ENCODE assay signal across 8 cellular contexts in genomic region chr2:113325161-113325731, GRCh38. TPM values are rescaled to one million over a fixed set of nuclear protein-coding genes. Genes with fewer than 3 reads are reported as not detected.
A peak's percentile ranks its signal among the peaks of the same experiment; 100 is the strongest.
DNase-seq lines count a peak whose midpoint lies in the region; ATAC-seq, FAIRE-seq and TF ChIP-seq lines count a peak whose summit lies in the region.
"Not testable (repeated sequence)": the region's sequence is repeated elsewhere in the genome, so short reads cannot be mapped to it uniquely, and the experiment has no call there.

No MANE protein-coding gene starts in this region.

- peak overlapping the region; percentile 53 for H3K9ac ChIP-seq in ES-I3 (ENCODE audit: low read depth, low read length)
- H3K9ac ChIP-seq in HepG2 (ENCODE audit: insufficient read depth, low read depth, low read length): not testable (repeated sequence)

- in situ Hi-C loops in HepG2 (cut with HindIII; ENCODE audit: extremely low pct_ligation_motif_present, low pct_unique_long_range_greater_than_20kb): not testable (repeated sequence)

- WGBS in HepG2 (ENCODE audit: low lambda C conversion rate): 9% methylated on average over 14 of the region's 14 CpGs
- 17 to 36% (median 23%) methylated on average over 14 of the region's 14 CpGs for WGBS in psoas muscle, 3 donors

- not testable (repeated sequence) for TF ChIP-seq RAD21 in HepG2 (CRISPR knock-in tag; IDR thresholded peaks at IDR 0.05)

- BruUV-seq in HepG2 (replicated peaks; lab: Mats Ljungman, UMichigan): not testable (repeated sequence)

- POLR2A ChIA-PET in HepG2 (lab: Yijun Ruan, JAX): not testable (repeated sequence)

- not testable (repeated sequence) for H3K27me3 ChIP-seq in breast epithelium; HepG2 (ENCODE audit: control insufficient read depth in 1 of 2, insufficient read depth in 2 of 2, low read length in 2 of 2); psoas muscle (ENCODE audit: insufficient read depth in 3 of 3, low read length in 2 of 3)

- not testable (repeated sequence) for H3K79me2 ChIP-seq in HepG2 (ENCODE audit: insufficient read depth, low read length)

- H3K4me3 ChIP-seq in WI38 (ENCODE audit: low read depth, low read length) (peak overlapping the region; percentile 48), breast epithelium (peak overlapping the region; percentile 31 to 72 (median 53)), HepG2 (replicated peaks in 1 of 3; ENCODE audit: insufficient read depth in 1 of 3, low read depth in 2 of 3, low read length in 3 of 3) (peak overlapping the region; percentile 23 to 50 (median 37); a peak in 4 of 6 replicates), psoas muscle (peak overlapping the region; percentile 52)

- not testable (repeated sequence) for TF ChIP-seq POLR2A in breast epithelium (IDR thresholded peaks at IDR 0.05); HepG2 (IDR thresholded peaks at IDR 0.05; ENCODE audit: insufficient read depth in 1 of 2, low read depth in 2 of 2, low read length in 2 of 2)

- 0 out of 3 replicates have a peak, but pooled peaks have one; percentile 10 for ATAC-seq in HepG2
- peak in 3 of 4 donors; percentile 23 to 43 (median 24) for ATAC-seq in psoas muscle

- H3K4me1 ChIP-seq in ES-I3 (ENCODE audit: insufficient read depth, low read length); breast epithelium; psoas muscle: not testable (repeated sequence)
- H3K4me1 ChIP-seq in HepG2 (ENCODE audit: insufficient read depth, low read length): peaks cover 27% of the 10 kb centered on the region

- CTCF ChIA-PET in HepG2 (lab: Yijun Ruan, JAX; ENCODE audit: low intra/inter-chr PET ratio, low total read pairs): not testable (repeated sequence)

- FAIRE-seq in HepG2 (lab: Jason Lieb, UNC): not testable (repeated sequence)
- peak; percentile 74 for FAIRE-seq in urothelium cell line (lab: Jason Lieb, UNC)

- intact Hi-C loops in breast epithelium (cut with DNase I; ENCODE audit: low total_unique reads); HepG2 (cut with micrococcal nuclease; ENCODE audit: unreplicated experiment); psoas muscle (cut with DNase I): not testable (repeated sequence)

- not testable (repeated sequence) for H2AFZ ChIP-seq in HepG2 (ENCODE audit: low read length)

- not testable (repeated sequence) for TF ChIP-seq CTCF in WI38 (IDR thresholded peaks at IDR 0.05; ENCODE audit: low read depth, low read length); breast epithelium (IDR thresholded peaks at IDR 0.05); HepG2 (CRISPR knock-in tag; IDR thresholded peaks at IDR 0.05); psoas muscle (IDR thresholded peaks at IDR 0.05)

- H4K20me1 ChIP-seq in HepG2 (ENCODE audit: insufficient read depth, low read length): not testable (repeated sequence)

- not testable (repeated sequence) for TF ChIP-seq EP300 in HepG2 (IDR thresholded peaks at IDR 0.05; ENCODE audit: low read depth in 2 of 2, low read length in 2 of 2); HepG2 (CRISPR knock-in tag; IDR thresholded peaks at IDR 0.05; ENCODE audit: borderline replicate concordance)

- H3K27ac ChIP-seq in breast epithelium: peak overlapping the region; percentile 42 to 76
- H3K27ac ChIP-seq in HepG2 (ENCODE audit: extremely low read length, insufficient read depth, low read length); psoas muscle: not testable (repeated sequence)

- H3K9me3 ChIP-seq in ES-I3 (ENCODE audit: control insufficient read depth, insufficient read depth, low read length); breast epithelium; HepG2 (ENCODE audit: low read length); psoas muscle: not testable (repeated sequence)

- DNase-seq in NCI-H2227 (lab: John Stamatoyannopoulos, UW; ENCODE audit: unreplicated experiment) (peak; percentile 52), foreskin melanocyte (peak; percentile 13), urothelium cell line (ENCODE audit: low spot score) (peak; percentile 15)
- DNase-seq in breast epithelium (ENCODE audit: low spot score in 2 of 2); HepG2 (ENCODE audit: low spot score); psoas muscle: not testable (repeated sequence)

- not testable (repeated sequence) for H3K36me3 ChIP-seq in ES-I3 (ENCODE audit: insufficient read depth, low read length); breast epithelium; HepG2 (replicated peaks in 1 of 2; ENCODE audit: control insufficient read depth in 1 of 2, insufficient read depth in 2 of 2, low read length in 2 of 2); psoas muscle (ENCODE audit: insufficient read depth in 1 of 2, low read depth in 1 of 2)

- H3K4me2 ChIP-seq in HepG2 (ENCODE audit: low read depth, low read length): peak overlapping the region; percentile 65

RNA-seq across cellular contexts. Expression of gene PAX8, which starts 46.5 kb away (rescaled TPM):
- total RNA-seq in breast epithelium (1 to 10 TPM in 2 of 3 donors, under 1 TPM in 1; under 0.01 to 2.6 (median 1.0) TPM), HepG2 (2016; rRNA removed; fragmentation: Illumina TruSeq; extraction: Trizol) (1.3 and 1.5 TPM in 2 replicates), psoas muscle (under 1 TPM in 3 of 4 donors, not detected in 1; 0.19 to 0.36 (median 0.34) TPM)
- total RNA-seq in HepG2 (2016; cell fraction: cytosol; rRNA removed; fragmentation: Illumina TruSeq; extraction: Trizol; ENCODE audit: low read depth): 0.79 and 0.91 TPM in 2 replicates
- total RNA-seq in HepG2 (2016; cell fraction: insoluble cytoplasmic fraction; rRNA removed; fragmentation: Illumina TruSeq; extraction: Trizol): 1.4 and 1.5 TPM in 2 replicates
- total RNA-seq in HepG2 (2016; cell fraction: membrane; rRNA removed; fragmentation: Illumina TruSeq; extraction: Trizol): 1.9 and 2.0 TPM in 2 replicates
- 0.88 and 0.90 TPM in 2 replicates for total RNA-seq in HepG2 (2016; cell fraction: nucleus; rRNA removed; fragmentation: Illumina TruSeq; extraction: Trizol)
- polyA plus RNA-seq in HepG2 (2011; rRNA removed) (8.1 and 8.8 TPM in 2 replicates), psoas muscle (1 to 10 TPM in 1 of 3 donors, under 1 TPM in 2; 0.12 to 3.1 (median 0.78) TPM)
- polyA plus RNA-seq in HepG2 (2011; cell fraction: cytosol; rRNA removed): 3.2 and 4.3 TPM in 2 replicates
- polyA plus RNA-seq in HepG2 (2011; cell fraction: nucleus; rRNA removed): 2.5 and 2.8 TPM in 2 replicates
- 5.3 and 8.3 TPM in 2 replicates for polyA plus RNA-seq in HepG2 (2012)
- 1.0 and 1.2 TPM in 2 replicates for polyA plus RNA-seq in HepG2 (2016; cell fraction: cytosol; fragmentation: Illumina TruSeq; extraction: Trizol; ENCODE audit: low read depth)
- polyA plus RNA-seq in HepG2 (2016; cell fraction: insoluble cytoplasmic fraction; fragmentation: Illumina TruSeq; extraction: Trizol; ENCODE audit: low read depth): 3.8 and 4.0 TPM in 2 replicates
- polyA plus RNA-seq in HepG2 (2016; cell fraction: membrane; fragmentation: Illumina TruSeq; extraction: Trizol; ENCODE audit: low read depth): 2.8 TPM in 2 replicates
- polyA plus RNA-seq in HepG2 (2016; cell fraction: nucleus; fragmentation: Illumina TruSeq; extraction: Trizol; ENCODE audit: insufficient read depth, low read depth): 2.5 and 3.1 TPM in 2 replicates
- polyA minus RNA-seq in HepG2 (2011; rRNA and poly(A)+ RNA removed; ENCODE audit: low replicate concordance): 1.1 and 5.5 TPM in 2 replicates
- polyA minus RNA-seq in HepG2 (2011; cell fraction: cytosol; rRNA and poly(A)+ RNA removed): 2.4 and 3.0 TPM in 2 replicates
- polyA minus RNA-seq in HepG2 (2011; cell fraction: nucleus; rRNA and poly(A)+ RNA removed): 3.7 and 3.9 TPM in 2 replicates
